1 cellular context compared by ENCODE assay signal in the genomic region with DNA sequence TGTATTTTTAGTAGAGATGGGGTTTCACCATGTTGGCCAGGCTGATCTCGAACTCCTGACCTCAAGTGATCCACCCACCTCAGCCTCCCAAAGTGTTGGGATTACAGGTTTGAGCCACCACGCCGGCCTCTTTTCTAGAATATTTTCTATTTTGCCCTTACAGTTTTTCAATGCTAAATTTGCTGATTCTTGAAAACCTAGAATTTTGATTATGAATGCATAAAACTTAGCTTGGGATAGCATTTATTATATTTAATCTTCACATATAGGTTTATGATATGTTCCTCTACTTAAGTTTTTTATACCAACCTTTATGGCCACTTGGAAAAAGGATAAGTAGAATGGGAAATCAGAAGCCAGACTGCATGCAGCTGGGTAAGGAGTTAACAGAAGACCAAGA.
TF ChIP-seq lines count a peak whose summit lies in the region.

No MANE protein-coding gene starts in this region.

TF ChIP-seq in GM23338, 12 proteins besides CTCF, POLR2A, EP300 and RAD21 (continued from another document):
- TF ChIP-seq, protein P1, sequence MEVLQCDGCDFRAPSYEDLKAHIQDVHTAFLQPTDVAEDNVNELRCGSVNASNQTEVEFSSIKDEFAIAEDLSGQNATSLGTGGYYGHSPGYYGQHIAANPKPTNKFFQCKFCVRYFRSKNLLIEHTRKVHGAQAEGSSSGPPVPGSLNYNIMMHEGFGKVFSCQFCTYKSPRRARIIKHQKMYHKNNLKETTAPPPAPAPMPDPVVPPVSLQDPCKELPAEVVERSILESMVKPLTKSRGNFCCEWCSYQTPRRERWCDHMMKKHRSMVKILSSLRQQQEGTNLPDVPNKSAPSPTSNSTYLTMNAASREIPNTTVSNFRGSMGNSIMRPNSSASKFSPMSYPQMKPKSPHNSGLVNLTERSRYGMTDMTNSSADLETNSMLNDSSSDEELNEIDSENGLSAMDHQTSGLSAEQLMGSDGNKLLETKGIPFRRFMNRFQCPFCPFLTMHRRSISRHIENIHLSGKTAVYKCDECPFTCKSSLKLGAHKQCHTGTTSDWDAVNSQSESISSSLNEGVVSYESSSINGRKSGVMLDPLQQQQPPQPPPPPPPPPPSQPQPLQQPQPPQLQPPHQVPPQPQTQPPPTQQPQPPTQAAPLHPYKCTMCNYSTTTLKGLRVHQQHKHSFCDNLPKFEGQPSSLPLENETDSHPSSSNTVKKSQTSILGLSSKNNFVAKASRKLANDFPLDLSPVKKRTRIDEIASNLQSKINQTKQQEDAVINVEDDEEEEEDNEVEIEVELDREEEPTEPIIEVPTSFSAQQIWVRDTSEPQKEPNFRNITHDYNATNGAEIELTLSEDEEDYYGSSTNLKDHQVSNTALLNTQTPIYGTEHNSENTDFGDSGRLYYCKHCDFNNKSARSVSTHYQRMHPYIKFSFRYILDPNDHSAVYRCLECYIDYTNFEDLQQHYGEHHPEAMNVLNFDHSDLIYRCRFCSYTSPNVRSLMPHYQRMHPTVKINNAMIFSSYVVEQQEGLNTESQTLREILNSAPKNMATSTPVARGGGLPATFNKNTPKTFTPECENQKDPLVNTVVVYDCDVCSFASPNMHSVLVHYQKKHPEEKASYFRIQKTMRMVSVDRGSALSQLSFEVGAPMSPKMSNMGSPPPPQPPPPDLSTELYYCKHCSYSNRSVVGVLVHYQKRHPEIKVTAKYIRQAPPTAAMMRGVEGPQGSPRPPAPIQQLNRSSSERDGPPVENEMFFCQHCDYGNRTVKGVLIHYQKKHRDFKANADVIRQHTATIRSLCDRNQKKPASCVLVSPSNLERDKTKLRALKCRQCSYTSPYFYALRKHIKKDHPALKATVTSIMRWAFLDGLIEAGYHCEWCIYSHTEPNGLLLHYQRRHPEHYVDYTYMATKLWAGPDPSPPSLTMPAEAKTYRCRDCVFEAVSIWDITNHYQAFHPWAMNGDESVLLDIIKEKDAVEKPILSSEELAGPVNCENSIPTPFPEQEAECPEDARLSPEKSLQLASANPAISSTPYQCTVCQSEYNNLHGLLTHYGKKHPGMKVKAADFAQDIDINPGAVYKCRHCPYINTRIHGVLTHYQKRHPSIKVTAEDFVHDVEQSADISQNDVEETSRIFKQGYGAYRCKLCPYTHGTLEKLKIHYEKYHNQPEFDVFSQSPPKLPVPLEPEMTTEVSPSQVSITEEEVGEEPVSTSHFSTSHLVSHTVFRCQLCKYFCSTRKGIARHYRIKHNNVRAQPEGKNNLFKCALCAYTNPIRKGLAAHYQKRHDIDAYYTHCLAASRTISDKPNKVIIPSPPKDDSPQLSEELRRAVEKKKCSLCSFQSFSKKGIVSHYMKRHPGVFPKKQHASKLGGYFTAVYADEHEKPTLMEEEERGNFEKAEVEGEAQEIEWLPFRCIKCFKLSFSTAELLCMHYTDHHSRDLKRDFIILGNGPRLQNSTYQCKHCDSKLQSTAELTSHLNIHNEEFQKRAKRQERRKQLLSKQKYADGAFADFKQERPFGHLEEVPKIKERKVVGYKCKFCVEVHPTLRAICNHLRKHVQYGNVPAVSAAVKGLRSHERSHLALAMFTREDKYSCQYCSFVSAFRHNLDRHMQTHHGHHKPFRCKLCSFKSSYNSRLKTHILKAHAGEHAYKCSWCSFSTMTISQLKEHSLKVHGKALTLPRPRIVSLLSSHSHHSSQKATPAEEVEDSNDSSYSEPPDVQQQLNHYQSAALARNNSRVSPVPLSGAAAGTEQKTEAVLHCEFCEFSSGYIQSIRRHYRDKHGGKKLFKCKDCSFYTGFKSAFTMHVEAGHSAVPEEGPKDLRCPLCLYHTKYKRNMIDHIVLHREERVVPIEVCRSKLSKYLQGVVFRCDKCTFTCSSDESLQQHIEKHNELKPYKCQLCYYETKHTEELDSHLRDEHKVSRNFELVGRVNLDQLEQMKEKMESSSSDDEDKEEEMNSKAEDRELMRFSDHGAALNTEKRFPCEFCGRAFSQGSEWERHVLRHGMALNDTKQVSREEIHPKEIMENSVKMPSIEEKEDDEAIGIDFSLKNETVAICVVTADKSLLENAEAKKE (CRISPR knock-in tag; IDR thresholded peaks at IDR 0.05): no peak
- TF ChIP-seq POLR2AphosphoS5 (IDR thresholded peaks at IDR 0.05; ENCODE audit: low read depth): no peak
- TF ChIP-seq REST (IDR thresholded peaks at IDR 0.05; ENCODE audit: unreplicated experiment): no peak
- TF ChIP-seq STAT1 (IDR thresholded peaks at IDR 0.05; ENCODE audit: unreplicated experiment): no peak
- no peak for TF ChIP-seq EZH2phosphoT487 (IDR thresholded peaks at IDR 0.05; ENCODE audit: unreplicated experiment)
- TF ChIP-seq NANOG (IDR thresholded peaks at IDR 0.05; ENCODE audit: borderline replicate concordance): no peak
- TF ChIP-seq JUNB (IDR thresholded peaks at IDR 0.05; ENCODE audit: unreplicated experiment): no peak
- no peak for TF ChIP-seq ZNF331 (CRISPR knock-in tag; IDR thresholded peaks at IDR 0.05; ENCODE audit: low read depth)
